23 cellular contexts compared by ENCODE assay signal in the genomic region with DNA sequence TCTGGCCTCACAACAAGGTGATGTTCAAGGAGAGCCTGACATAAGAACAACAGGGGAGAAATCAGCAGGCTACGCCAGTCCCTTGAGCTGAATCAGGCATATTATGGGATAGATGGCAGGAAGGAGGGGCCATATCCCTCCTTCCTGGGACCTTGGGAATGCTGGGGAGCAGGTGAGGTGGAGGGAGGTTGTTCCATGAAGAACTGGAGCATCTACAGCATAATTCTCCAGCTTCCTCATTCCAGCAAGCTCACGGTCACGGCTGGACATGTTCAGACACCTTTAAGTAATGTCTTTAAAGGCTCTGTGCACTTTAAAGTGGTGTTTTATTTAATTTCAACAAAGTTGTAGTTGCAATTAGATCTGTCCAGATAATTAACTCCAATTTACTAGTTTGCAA.
DNase-seq lines count a peak whose midpoint lies in the region; ATAC-seq, FAIRE-seq and TF ChIP-seq lines count a peak whose summit lies in the region.
"Had no signal": no experiment of that assay in that cellular context is flagged by ENCODE, and none has a peak within 500 bp of the region (broad histone marks: within the 10 kb centered on the region; RNA-seq: fewer than 3 reads in every experiment).

No MANE protein-coding gene starts in this region.

- H3K4me1 ChIP-seq in kidney (ENCODE audit: control insufficient read depth in 1 of 2, insufficient read depth in 1 of 2, low read depth in 1 of 2, low read length in 2 of 2) (no peaks in the 10 kb centered on the region), trophoblast cell (ENCODE audit: control insufficient read depth in 1 of 2, insufficient read depth in 2 of 2, low read length in 2 of 2) (peaks cover 4% of the 10 kb centered on the region in 2 experiments), PC-3 (ENCODE audit: insufficient read depth, low read length) (no peaks in the 10 kb centered on the region)
- H3K4me1 ChIP-seq: BE2C, HAP-1 had no signal

- H3K9me3 Mint-ChIP-seq in type B pancreatic cell = no peaks in the 10 kb centered on the region

- H2BK5ac ChIP-seq in trophoblast cell (ENCODE audit: low read depth, low read length, poor library complexity) = no peak overlapping the region

- H4K8ac ChIP-seq in trophoblast cell (ENCODE audit: low read depth, low read length) = no peak overlapping the region

- no peak overlapping the region for H2AFZ ChIP-seq in trophoblast cell (ENCODE audit: insufficient read depth, low read length, poor library complexity)
- no peak overlapping the region for H2AFZ ChIP-seq in PC-3 (ENCODE audit: low read length)

- no peak overlapping the region for H2BK120ac ChIP-seq in trophoblast cell (ENCODE audit: insufficient read depth, low read length, poor library complexity)

- CTCF ChIA-PET in PC-3 (lab: Charles Lee) = no interaction called here

- no peaks in the 10 kb centered on the region for H3K9me2 ChIP-seq in PC-3 (replicated peaks; ENCODE audit: low read length)

- POLR2A ChIA-PET in PC-3 (lab: Charles Lee; ENCODE audit: unreplicated experiment) = no interaction called here

- no peak overlapping the region for H3K18ac ChIP-seq in trophoblast cell (ENCODE audit: low read length)

- no peak overlapping the region for H3K14ac ChIP-seq in trophoblast cell (ENCODE audit: low read length)

- H3K4me3 Mint-ChIP-seq in type B pancreatic cell = no peak overlapping the region
- H3K4me3 Mint-ChIP-seq: CD4-positive, CD25-positive, alpha-beta regulatory T cell; CD8-positive, alpha-beta memory T cell had no signal

- no peaks in the 10 kb centered on the region for H3K79me1 ChIP-seq in trophoblast cell (ENCODE audit: low read length)

- WGBS in trophoblast cell (ENCODE audit: extremely low coverage, insufficient coverage, insufficient read length) = no CpG with 5 or more reads among the region's 3 CpGs

- H3K9ac ChIP-seq in kidney (ENCODE audit: low read length in 2 of 2) = no peak overlapping the region
- no peak overlapping the region for H3K9ac ChIP-seq in trophoblast cell (ENCODE audit: low read length)
- H3K9ac ChIP-seq in PC-3 (ENCODE audit: low read length) = no peak overlapping the region

- no peaks in the 10 kb centered on the region for H4K20me1 ChIP-seq in PC-3 (ENCODE audit: low read length)

- peaks cover 15% of the 10 kb centered on the region for H3K27me3 Mint-ChIP-seq in type B pancreatic cell
- H3K27me3 Mint-ChIP-seq: CD4-positive, CD25-positive, alpha-beta regulatory T cell had no signal

- no peaks in the 10 kb centered on the region for H3K36me3 Mint-ChIP-seq in type B pancreatic cell
- H3K36me3 Mint-ChIP-seq: CD4-positive, CD25-positive, alpha-beta regulatory T cell had no signal

- H3K9me3 ChIP-seq in kidney (ENCODE audit: control insufficient read depth in 1 of 2, low read length in 2 of 2) (no peaks in the 10 kb centered on the region), trophoblast cell (ENCODE audit: insufficient read depth, low read depth, low read length) (no peaks in the 10 kb centered on the region), PC-3 (ENCODE audit: low read length) (no peaks in the 10 kb centered on the region)
- H3K9me3 ChIP-seq: BE2C, HAP-1 had no signal

- H4K91ac ChIP-seq in trophoblast cell (ENCODE audit: low read depth, low read length) = no peak overlapping the region

- ATAC-seq in PC-3 (no peak), HG02840 (IDR thresholded peaks at IDR 0.05; ENCODE audit: low FRiP score, unreplicated experiment) (no peak)
- ATAC-seq: GM12878 had no signal

- TF ChIP-seq CTCF in epithelial cell of esophagus (IDR thresholded peaks at IDR 0.05; ENCODE audit: insufficient read depth, low read depth, low read length, missing control alignments) = no peak
- TF ChIP-seq CTCF in kidney (IDR thresholded peaks at IDR 0.05; ENCODE audit: borderline replicate concordance, extremely low read depth, insufficient read depth) = no peak
- TF ChIP-seq CTCF in type B pancreatic cell (conservative IDR thresholded peaks at IDR 0.05) = no peak
- TF ChIP-seq CTCF in PC-3 (conservative IDR thresholded peaks at IDR 0.05; ENCODE audit: low read depth, low read length) = no peak

- H2BK12ac ChIP-seq in trophoblast cell (ENCODE audit: low read length) = no peak overlapping the region

- intact Hi-C loops in kidney (cut with DNase I) (no loop called here), PC-3 (cut with micrococcal nuclease) (no loop called here), cardiac septum (cut with DNase I) (no loop called here)

- no peak overlapping the region for H4K12ac ChIP-seq in trophoblast cell (ENCODE audit: low read depth, low read length)

- H3K23ac ChIP-seq in trophoblast cell (ENCODE audit: low read length) = no peak overlapping the region

- FAIRE-seq in kidney (lab: Jason Lieb, UNC) = no peak
- FAIRE-seq: A204.1, GM12878, HTR-8/SVneo had no signal

- no peaks in the 10 kb centered on the region for H3F3A ChIP-seq in PC-3 (ENCODE audit: low read length, unreplicated experiment)

- H3K36me3 ChIP-seq in kidney (ENCODE audit: control insufficient read depth in 1 of 2, insufficient read depth in 2 of 2, low read length in 2 of 2) (no peaks in the 10 kb centered on the region), trophoblast cell (ENCODE audit: control insufficient read depth in 1 of 2, insufficient read depth in 2 of 2, low read length in 2 of 2) (no peaks in the 10 kb centered on the region), PC-3 (ENCODE audit: low read depth, low read length) (no peaks in the 10 kb centered on the region)
- H3K36me3 ChIP-seq: BE2C, HAP-1 had no signal

- H3K27ac ChIP-seq in kidney (ENCODE audit: low read depth in 2 of 2, low read length in 2 of 2) = no peak overlapping the region
- H3K27ac ChIP-seq in trophoblast cell (ENCODE audit: low read depth, low read length) = peak overlapping the region; percentile 54
- H3K27ac ChIP-seq in PC-3 (ENCODE audit: low read length) = no peak overlapping the region

- H3K4me3 ChIP-seq in epithelial cell of esophagus (ENCODE audit: low read length) (no peak overlapping the region), kidney (ENCODE audit: low read length in 2 of 2) (no peak overlapping the region), trophoblast cell (ENCODE audit: low read depth, low read length) (no peak overlapping the region), PC-3 (ENCODE audit: low read length) (no peak overlapping the region)
- H3K4me3 ChIP-seq: GM12878, HAP-1 had no signal

- peak overlapping the region; percentile 25 for H3K27ac Mint-ChIP-seq in type B pancreatic cell
- H3K27ac Mint-ChIP-seq: CD4-positive, CD25-positive, alpha-beta regulatory T cell; CD8-positive, alpha-beta memory T cell had no signal

- H3K27me3 ChIP-seq in trophoblast cell (ENCODE audit: insufficient read depth, low read length) (no peaks in the 10 kb centered on the region), PC-3 (ENCODE audit: low read length) (no peaks in the 10 kb centered on the region)
- H3K27me3 ChIP-seq: BE2C had no signal

- no peak overlapping the region for H3K4ac ChIP-seq in trophoblast cell (ENCODE audit: low read depth, low read length)

- no peaks in the 10 kb centered on the region for H3K79me2 ChIP-seq in trophoblast cell (ENCODE audit: control insufficient read depth, insufficient read depth, low read length, poor library complexity)
- H3K79me2 ChIP-seq in PC-3 (ENCODE audit: low read length) = no peaks in the 10 kb centered on the region

- H2AK5ac ChIP-seq in trophoblast cell (ENCODE audit: low read length) = no peak overlapping the region

- BruUV-seq in PC-3 (replicated peaks; lab: Mats Ljungman, UMichigan) = no TSS peak

- DNase-seq in epithelial cell of esophagus (ENCODE audit: low read depth) (peak; percentile 28), kidney (peak; percentile 66), trophoblast cell (no peak), type B pancreatic cell (ENCODE audit: extremely low spot score, unreplicated experiment) (no peak), PC-3 (no peak), cardiac septum (ENCODE audit: low spot score) (no peak)
- no peak for DNase-seq in activated CD8-positive, alpha-beta memory T cell treated with anti-CD3 and anti-CD28 coated beads, Interleukin-2, amount 50 U/mL, for 48 hours
- DNase-seq: ACHN; BE2C; C1 segment of cervical spinal cord; CD4-positive, CD25-positive, alpha-beta regulatory T cell; CD8-positive, alpha-beta memory T cell; COR-L47; DMS 273 treated with DMSO at 0.1 percent for 48 hours; DMS53; DND-41; EL; IMR-90 had no signal

- H3K4me2 ChIP-seq in trophoblast cell (ENCODE audit: low read length) (no peak overlapping the region), PC-3 (ENCODE audit: low read length) (no peak overlapping the region)

- H3K4me1 Mint-ChIP-seq in type B pancreatic cell (ENCODE audit: unreplicated experiment) = peaks cover 10% of the 10 kb centered on the region
- H3K4me1 Mint-ChIP-seq: CD4-positive, CD25-positive, alpha-beta regulatory T cell; CD8-positive, alpha-beta memory T cell had no signal

Comparison
In these comparisons a context has a peak if more than half of its experiments do, and no peak if none do; other contexts are left out.
1. DNase-seq: peak in epithelial cell of esophagus (single experiment) and kidney (single experiment); none in trophoblast cell (0 of 2), type B pancreatic cell (single experiment), activated CD8-positive, alpha-beta memory T cell treated with anti-CD3 and anti-CD28 coated beads, Interleukin-2, amount 50 U/mL, for 48 hours (single experiment), PC-3 (single experiment) and cardiac septum (single experiment).